Comparison of ENCODE assay signal across 7 cellular contexts in the genomic region with DNA sequence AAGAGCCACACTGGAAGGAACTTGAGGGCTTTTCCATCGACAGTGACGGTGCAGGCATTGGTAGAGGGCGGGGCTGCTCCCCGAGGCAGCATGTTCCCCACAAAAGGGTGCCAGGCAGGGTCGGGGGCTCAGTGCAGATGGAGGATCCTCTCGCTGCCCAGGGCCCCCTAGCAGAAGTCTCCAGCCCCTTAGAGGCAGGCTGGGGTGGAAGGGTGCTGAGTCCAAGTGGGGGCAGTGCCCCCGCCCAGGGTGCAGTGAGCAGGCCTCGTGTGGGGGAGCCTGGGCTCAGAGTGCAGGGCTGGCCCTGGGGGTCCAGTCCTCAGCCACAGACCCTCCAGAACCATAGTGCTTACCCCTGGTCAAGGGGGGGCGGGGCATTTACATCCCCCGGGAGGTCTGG. TPM values are rescaled to one million over a fixed set of nuclear protein-coding genes. Genes with fewer than 3 reads are reported as not detected.
"Had no signal": no experiment of that assay in that cellular context is flagged by ENCODE, and none has a peak within 500 bp of the region (broad histone marks: within the 10 kb centered on the region; RNA-seq: fewer than 3 reads in every experiment).

No MANE protein-coding gene starts in this region.

- H3K4me3 Mint-ChIP-seq: H9, IgD-negative memory B cell had no signal

- H3K9me3 Mint-ChIP-seq: H9, IgD-negative memory B cell had no signal

- H3K27ac Mint-ChIP-seq: IgD-negative memory B cell had no signal

- H3K4me1 Mint-ChIP-seq: H9, IgD-negative memory B cell had no signal

- H3K36me3 Mint-ChIP-seq: IgD-negative memory B cell had no signal

- H3K9ac ChIP-seq: GM23248 had no signal

- H3K4me3 ChIP-seq: GM23248 had no signal

- H2AFZ ChIP-seq: GM23248 had no signal

- H3K27me3 Mint-ChIP-seq: IgD-negative memory B cell had no signal

- DNase-seq: GM23248, GOT3, H9, HCEC 1CT, KBM-7 had no signal

- H3K27ac ChIP-seq: GM23248 had no signal

RNA-seq across cellular contexts. Expression of a gene that starts 9.0 kb away (rescaled TPM):
- total RNA-seq: HT-29 had no signal
- polyA plus RNA-seq: IgD-negative memory B cell had no signal

RNA-seq across cellular contexts. Expression of a gene that starts 21.4 kb away (rescaled TPM):
- total RNA-seq: GM23248, HT-29 had no signal
- polyA plus RNA-seq: IgD-negative memory B cell had no signal
